In genomic region chr9:36426945-36427344, GRCh38 we compare ENCODE assay signal across 18 cellular contexts. TPM values are rescaled to one million over a fixed set of nuclear protein-coding genes. Genes with fewer than 3 reads are reported as not detected.
A peak's percentile ranks its signal among the peaks of the same experiment; 100 is the strongest.
DNase-seq lines count a peak whose midpoint lies in the region; ATAC-seq and TF ChIP-seq lines count a peak whose summit lies in the region.
"Had no signal": no experiment of that assay in that cellular context is flagged by ENCODE, and none has a peak within 500 bp of the region (broad histone marks: within the 10 kb centered on the region; RNA-seq: fewer than 3 reads in every experiment).

No MANE protein-coding gene starts in this region.

- peaks cover 8% of the 10 kb centered on the region for H3K36me3 Mint-ChIP-seq in activated naive CD8-positive, alpha-beta T cell
- H3K36me3 Mint-ChIP-seq in activated naive CD8-positive, alpha-beta T cell treated with anti-CD3 and anti-CD28 coated beads, Interleukin-2, amount 50 U/mL, for 24 hours (ENCODE audit: low read depth), result peaks cover 9% of the 10 kb centered on the region
- peaks cover 13% of the 10 kb centered on the region for H3K36me3 Mint-ChIP-seq in central memory CD8-positive, alpha-beta T cell (ENCODE audit: insufficient read depth)
- peaks cover 25% of the 10 kb centered on the region for H3K36me3 Mint-ChIP-seq in stimulated activated memory B cell treated with anti-CD40 and anti-IgM and Interleukin-4, amounts not matched to agents 10 μg/mL and 1 μg/mL and 100 μg/mL, for 72 hours

- H3K4me2 ChIP-seq in osteoblast (ENCODE audit: insufficient read depth, low read length), result no peak overlapping the region

- H3K79me2 ChIP-seq in osteoblast (ENCODE audit: insufficient read depth, low read length), result peaks cover 31% of the 10 kb centered on the region

- no peak for DNase-seq in activated naive CD8-positive, alpha-beta T cell treated with anti-CD3 and anti-CD28 coated beads, Interleukin-2, amount 50 U/mL, for 24 hours
- DNase-seq in OCI-M1 (lab: John Stamatoyannopoulos, UW) (peak; percentile 35), NCI-H2196 (lab: John Stamatoyannopoulos, UW; ENCODE audit: unreplicated experiment) (no peak), dermis blood vessel endothelial cell (no peak), osteoblast (ENCODE audit: insufficient read length, low spot score, missing footprints) (no peak)
- DNase-seq in central memory CD8-positive, alpha-beta T cell (ENCODE audit: low spot score in 2 of 2), result no peak
- DNase-seq: C1 segment of cervical spinal cord, Caco-2, H9, NCI-H1436, NCI-H2029, NCI-H2171 treated with DMSO at 0.1 percent for 48 hours, NCI-H510A, NCI-H774 had no signal

- no peaks in the 10 kb centered on the region for H3K27me3 ChIP-seq in osteoblast (ENCODE audit: insufficient read depth, low read length)

- TF ChIP-seq CTCF in osteoblast (IDR thresholded peaks at IDR 0.05; ENCODE audit: extremely low read depth, low read depth, low read length), result no peak

- H3K27ac ChIP-seq in osteoblast (ENCODE audit: low read depth, low read length), result no peak overlapping the region

- H3K27me3 Mint-ChIP-seq in activated naive CD8-positive, alpha-beta T cell, result no peaks in the 10 kb centered on the region
- no peaks in the 10 kb centered on the region for H3K27me3 Mint-ChIP-seq in activated naive CD8-positive, alpha-beta T cell treated with anti-CD3 and anti-CD28 coated beads, Interleukin-2, amount 50 U/mL, for 24 hours
- no peaks in the 10 kb centered on the region for H3K27me3 Mint-ChIP-seq in central memory CD8-positive, alpha-beta T cell
- no peaks in the 10 kb centered on the region for H3K27me3 Mint-ChIP-seq in stimulated activated memory B cell treated with anti-CD40 and anti-IgM and Interleukin-4, amounts not matched to agents 10 μg/mL and 1 μg/mL and 100 μg/mL, for 72 hours

- no peaks in the 10 kb centered on the region for H3K9me3 Mint-ChIP-seq in activated naive CD8-positive, alpha-beta T cell (ENCODE audit: low read depth)
- H3K9me3 Mint-ChIP-seq in activated naive CD8-positive, alpha-beta T cell treated with anti-CD3 and anti-CD28 coated beads, Interleukin-2, amount 50 U/mL, for 24 hours, result no peaks in the 10 kb centered on the region
- H3K9me3 Mint-ChIP-seq in central memory CD8-positive, alpha-beta T cell, result no peaks in the 10 kb centered on the region
- H3K9me3 Mint-ChIP-seq in stimulated activated memory B cell treated with anti-CD40 and anti-IgM and Interleukin-4, amounts not matched to agents 10 μg/mL and 1 μg/mL and 100 μg/mL, for 72 hours, result no peaks in the 10 kb centered on the region

- peak overlapping the region; percentile 18 for H3K27ac Mint-ChIP-seq in activated naive CD8-positive, alpha-beta T cell
- no peak overlapping the region for H3K27ac Mint-ChIP-seq in activated naive CD8-positive, alpha-beta T cell treated with anti-CD3 and anti-CD28 coated beads, Interleukin-2, amount 50 U/mL, for 24 hours
- H3K27ac Mint-ChIP-seq in central memory CD8-positive, alpha-beta T cell (ENCODE audit: low read depth), result peak overlapping the region; percentile 52
- peak overlapping the region; percentile 42 for H3K27ac Mint-ChIP-seq in stimulated activated memory B cell treated with anti-CD40 and anti-IgM and Interleukin-4, amounts not matched to agents 10 μg/mL and 1 μg/mL and 100 μg/mL, for 72 hours

- H3K4me1 ChIP-seq in osteoblast (ENCODE audit: insufficient read depth, low read length), result no peaks in the 10 kb centered on the region

- H3K36me3 ChIP-seq in osteoblast (ENCODE audit: insufficient read depth, low read length), result no peaks in the 10 kb centered on the region

- peaks cover 5% of the 10 kb centered on the region for H4K20me1 ChIP-seq in osteoblast (ENCODE audit: insufficient read depth, low read length)

- no peak for ATAC-seq in activated naive CD8-positive, alpha-beta T cell treated with anti-CD3 and anti-CD28 coated beads, Interleukin-2, amount 50 U/mL, for 24 hours
- ATAC-seq in central memory CD8-positive, alpha-beta T cell (replicated peaks; ENCODE audit: extremely low read depth, poor library complexity, severe bottlenecking), result no peak
- ATAC-seq in stimulated activated memory B cell treated with anti-CD40 and anti-IgM and Interleukin-4, amounts not matched to agents 10 μg/mL and 1 μg/mL and 100 μg/mL, for 72 hours, result no peak
- ATAC-seq: Panc1, Right ventricle myocardium inferior had no signal

- no peak overlapping the region for H3K4me3 ChIP-seq in osteoblast (ENCODE audit: insufficient read depth, low read length)

- no peaks in the 10 kb centered on the region for H3K9me3 ChIP-seq in osteoblast (ENCODE audit: low read depth, low read length)
- H3K9me3 ChIP-seq: Caco-2 had no signal

- H3K4me3 Mint-ChIP-seq in activated naive CD8-positive, alpha-beta T cell, result no peak overlapping the region
- H3K4me3 Mint-ChIP-seq in activated naive CD8-positive, alpha-beta T cell treated with anti-CD3 and anti-CD28 coated beads, Interleukin-2, amount 50 U/mL, for 24 hours, result no peak overlapping the region
- H3K4me3 Mint-ChIP-seq in central memory CD8-positive, alpha-beta T cell, result no peak overlapping the region
- H3K4me3 Mint-ChIP-seq in stimulated activated memory B cell treated with anti-CD40 and anti-IgM and Interleukin-4, amounts not matched to agents 10 μg/mL and 1 μg/mL and 100 μg/mL, for 72 hours, result no peak overlapping the region
- H3K4me3 Mint-ChIP-seq: H9 had no signal

- H2AFZ ChIP-seq in osteoblast (ENCODE audit: low read length), result no peak overlapping the region

- peaks cover 32% of the 10 kb centered on the region for H3K4me1 Mint-ChIP-seq in activated naive CD8-positive, alpha-beta T cell (ENCODE audit: low read depth)
- peaks cover 16% of the 10 kb centered on the region for H3K4me1 Mint-ChIP-seq in activated naive CD8-positive, alpha-beta T cell treated with anti-CD3 and anti-CD28 coated beads, Interleukin-2, amount 50 U/mL, for 24 hours
- H3K4me1 Mint-ChIP-seq in central memory CD8-positive, alpha-beta T cell, result peaks cover 42% of the 10 kb centered on the region
- H3K4me1 Mint-ChIP-seq in stimulated activated memory B cell treated with anti-CD40 and anti-IgM and Interleukin-4, amounts not matched to agents 10 μg/mL and 1 μg/mL and 100 μg/mL, for 72 hours, result peaks cover 15% of the 10 kb centered on the region

RNA-seq across cellular contexts. Expression of gene RNF38, which starts 26.9 kb away (rescaled TPM):
- total RNA-seq in dermis blood vessel endothelial cell (23.0 and 43.9 TPM in 2 replicates), osteoblast (12.4 and 12.7 TPM in 2 replicates)
